10 cellular contexts compared by ENCODE assay signal in genomic region chr9:82038897-82039296, GRCh38. TPM values are rescaled to one million over a fixed set of nuclear protein-coding genes. Genes with fewer than 3 reads are reported as not detected.
"Had no signal": no experiment of that assay in that cellular context is flagged by ENCODE, and none has a peak within 500 bp of the region (broad histone marks: within the 10 kb centered on the region; RNA-seq: fewer than 3 reads in every experiment).

No MANE protein-coding gene starts in this region.

- H2AFZ ChIP-seq: GM23248 had no signal

- ATAC-seq: HCT116, K562 had no signal

- H3K4me3 ChIP-seq: GM23248, K562 had no signal

- DNase-seq: GM23248, GOT3, H9, HFFc6, IMR-90, KG1 had no signal

- H3K27ac ChIP-seq: GM23248 had no signal

- H3K9ac ChIP-seq: GM23248 had no signal

RNA-seq across cellular contexts. Expression of gene SPATA31D1, which starts 50.3 kb away (rescaled TPM):
- total RNA-seq: GM23248, H4, H9, HFFc6, HT-29, IMR-90, K562 had no signal
